In the genomic region with DNA sequence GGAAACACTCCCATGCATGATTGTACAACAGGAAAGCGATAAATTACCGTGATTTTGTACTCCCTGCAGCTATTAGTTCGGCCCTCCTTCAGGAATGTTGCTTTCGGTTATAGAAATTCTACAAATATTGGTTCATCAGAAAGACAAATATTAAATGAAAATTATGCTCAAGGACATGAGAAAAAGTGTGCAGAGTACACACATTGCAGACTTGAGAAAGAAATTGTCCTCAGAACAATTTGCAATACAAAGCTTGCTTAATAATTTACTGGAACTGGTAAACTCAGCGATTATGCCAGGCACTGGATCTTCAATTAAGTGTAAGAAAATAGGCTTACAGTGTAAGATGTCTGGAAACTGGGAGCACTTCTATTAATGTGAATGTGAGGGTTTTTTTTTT, we compare ENCODE assay signal across 28 cellular contexts. TPM values are rescaled to one million over a fixed set of nuclear protein-coding genes. Genes with fewer than 3 reads are reported as not detected.
DNase-seq lines count a peak whose midpoint lies in the region; ATAC-seq, FAIRE-seq and TF ChIP-seq lines count a peak whose summit lies in the region.
"Had no signal": no experiment of that assay in that cellular context is flagged by ENCODE, and none has a peak within 500 bp of the region (broad histone marks: within the 10 kb centered on the region; RNA-seq: fewer than 3 reads in every experiment).

No MANE protein-coding gene starts in this region.

- peak overlapping the region; percentile 18; the same call in 1 of the 2 replicates for H3K4me2 ChIP-seq in HepG2 (ENCODE audit: low read depth, low read length)
- H3K4me2 ChIP-seq: BLaER1 treated with 17β-estradiol and CSF1 and Interleukin-3, amounts not matched to agents 10 nM and 100 nM; KMS-11 had no signal

- TF ChIP-seq RAD21 in HepG2 (CRISPR knock-in tag; IDR thresholded peaks at IDR 0.05) = no peak

- H2AFZ ChIP-seq in HepG2 (ENCODE audit: low read length) = no peak overlapping the region
- H2AFZ ChIP-seq: GM23248 had no signal

- CTCF ChIA-PET in HepG2 (lab: Yijun Ruan, JAX; ENCODE audit: low intra/inter-chr PET ratio, low total read pairs) = no interaction called here

- 33% methylated on average over 5 of the region's 5 CpGs for WGBS in HepG2 (ENCODE audit: low lambda C conversion rate)
- 70% methylated on average over 5 of the region's 5 CpGs for WGBS in prostate gland

- peaks cover 44% of the 10 kb centered on the region for H3K36me3 ChIP-seq in SK-N-MC (ENCODE audit: insufficient read depth, low read length)
- peaks cover 11 to 32% of the 10 kb centered on the region in 2 experiments for H3K36me3 ChIP-seq in HepG2 (replicated peaks in 1 of 2; ENCODE audit: control insufficient read depth in 1 of 2, insufficient read depth in 2 of 2, low read length in 2 of 2)
- H3K36me3 ChIP-seq in prostate gland = no peaks in the 10 kb centered on the region

- intact Hi-C loops in HepG2 (cut with micrococcal nuclease; ENCODE audit: unreplicated experiment) = loop anchor here (5.0 kb wide), 1 partner anchor 77 kb away; no protein-coding TSS in a partner anchor
- intact Hi-C loops in prostate gland (cut with DNase I) = loop anchor here (10.0 kb wide), 1 partner anchor 270 kb away; no protein-coding TSS in a partner anchor

- H3K27me3 ChIP-seq in HepG2 (ENCODE audit: control insufficient read depth in 1 of 2, insufficient read depth in 2 of 2, low read length in 2 of 2) (no peaks in the 10 kb centered on the region), prostate gland (replicated peaks; ENCODE audit: insufficient read depth) (no peaks in the 10 kb centered on the region)
- H3K27me3 ChIP-seq: BLaER1 treated with 17β-estradiol and CSF1 and Interleukin-3, amounts not matched to agents 10 nM and 100 nM had no signal

- H3K27ac ChIP-seq in SK-N-MC = peak overlapping the region; percentile 49; the same call in 1 of the 2 replicates
- H3K27ac ChIP-seq in HepG2 (ENCODE audit: extremely low read length, insufficient read depth, low read length) = peak overlapping the region; percentile 18
- H3K27ac ChIP-seq in prostate gland = no peak overlapping the region
- H3K27ac ChIP-seq: BLaER1 treated with 17β-estradiol and CSF1 and Interleukin-3, amounts not matched to agents 10 nM and 100 nM; GM23248; KMS-11; RWPE1 had no signal

- FAIRE-seq in HepG2 (lab: Jason Lieb, UNC) = no peak
- FAIRE-seq: A204.1, D721Med had no signal

- H3K4me1 ChIP-seq in HepG2 (ENCODE audit: insufficient read depth, low read length) (peaks cover 54% of the 10 kb centered on the region), prostate gland (replicated peaks) (peaks cover 5% of the 10 kb centered on the region)
- H3K4me1 ChIP-seq: BLaER1 treated with 17β-estradiol and CSF1 and Interleukin-3, amounts not matched to agents 10 nM and 100 nM had no signal

- no peak for TF ChIP-seq CTCF in HepG2 (CRISPR knock-in tag; IDR thresholded peaks at IDR 0.05)
- TF ChIP-seq CTCF in prostate gland (IDR thresholded peaks at IDR 0.05) = no peak

- in situ Hi-C loops in HepG2 (cut with HindIII; ENCODE audit: extremely low pct_ligation_motif_present, low pct_unique_long_range_greater_than_20kb) = no loop called here

- H3K79me2 ChIP-seq in HepG2 (ENCODE audit: insufficient read depth, low read length) = no peaks in the 10 kb centered on the region

- BruUV-seq in HepG2 (replicated peaks; lab: Mats Ljungman, UMichigan) = no TSS peak

- POLR2A ChIA-PET in HepG2 (lab: Yijun Ruan, JAX) = interaction anchor here (1.4 kb wide), 1 partner anchor 42 kb away, joined by 3 read pairs; no protein-coding TSS in a partner anchor

- H4K20me1 ChIP-seq in HepG2 (ENCODE audit: insufficient read depth, low read length) = no peaks in the 10 kb centered on the region

- TF ChIP-seq POLR2A in HepG2 (IDR thresholded peaks at IDR 0.05; ENCODE audit: insufficient read depth in 1 of 2, low read depth in 2 of 2, low read length in 2 of 2) (no peak), prostate gland (IDR thresholded peaks at IDR 0.05) (no peak)

- DNase-seq in SK-N-MC (ENCODE audit: low read depth, low spot score) (no peak), fibroblast of gingiva (ENCODE audit: low read depth) (peak; percentile 13), HepG2 (ENCODE audit: low spot score) (peak; percentile 69), prostate gland (ENCODE audit: low spot score) (no peak)
- DNase-seq in stimulated activated CD4-positive, alpha-beta T cell treated with anti-CD3 and anti-CD28 coated beads, Interleukin-4, amount 100 ng/mL, for 24 hours = no peak
- DNase-seq: AML-193; CD4-positive, alpha-beta T cell; GM23248; H9; IMR-90; MM.1S; NCI-H2029 treated with DMSO at 0.1 percent for 48 hours; NCI-H2227 treated with DMSO at 0.1 percent for 48 hours; NCI-H526 treated with DMSO at 0.1 percent for 48 hours; SHP77 had no signal

- H3K4me3 ChIP-seq in SK-N-MC (no peak overlapping the region), HepG2 (replicated peaks in 1 of 3; ENCODE audit: insufficient read depth in 1 of 3, low read depth in 2 of 3, low read length in 3 of 3) (no peak overlapping the region), prostate gland (no peak overlapping the region)
- H3K4me3 ChIP-seq: BLaER1 treated with 17β-estradiol and CSF1 and Interleukin-3, amounts not matched to agents 10 nM and 100 nM; GM23248 had no signal

- H3K9ac ChIP-seq in SK-N-MC (ENCODE audit: insufficient read length) = no peak overlapping the region
- no peak overlapping the region for H3K9ac ChIP-seq in HepG2 (ENCODE audit: insufficient read depth, low read depth, low read length)
- H3K9ac ChIP-seq: BLaER1 treated with 17β-estradiol and CSF1 and Interleukin-3, amounts not matched to agents 10 nM and 100 nM; GM23248; KMS-11 had no signal

- ATAC-seq in HepG2 = no peak; the same call in 2 of the 3 replicates
- ATAC-seq in HG03139 (IDR thresholded peaks at IDR 0.05; ENCODE audit: unreplicated experiment) = no peak
- ATAC-seq in HG02870 (IDR thresholded peaks at IDR 0.05; ENCODE audit: unreplicated experiment) = no peak
- ATAC-seq: Panc1 had no signal

- TF ChIP-seq EP300 in HepG2 (IDR thresholded peaks at IDR 0.05; ENCODE audit: low read depth in 2 of 2, low read length in 2 of 2) = no peak; a peak in 1 of 4 replicates
- TF ChIP-seq EP300 in HepG2 (CRISPR knock-in tag; IDR thresholded peaks at IDR 0.05; ENCODE audit: borderline replicate concordance) = no peak

- H3K9me3 ChIP-seq in SK-N-MC (ENCODE audit: low read depth, low read length) = no peaks in the 10 kb centered on the region
- H3K9me3 ChIP-seq in HepG2 (ENCODE audit: low read length) = no peaks in the 10 kb centered on the region
- H3K9me3 ChIP-seq in prostate gland = no peaks in the 10 kb centered on the region
- H3K9me3 ChIP-seq: BLaER1 treated with 17β-estradiol and CSF1 and Interleukin-3, amounts not matched to agents 10 nM and 100 nM had no signal

TF ChIP-seq in HepG2, 621 proteins besides CTCF, POLR2A, EP300 and RAD21 (continues in another document):
- TF ChIP-seq SMC3 (IDR thresholded peaks at IDR 0.05; ENCODE audit: low read length) = no peak

RNA-seq across cellular contexts. Expression of a gene that starts 45.9 kb away (rescaled TPM):
- total RNA-seq in HepG2 (2016; rRNA removed; fragmentation: Illumina TruSeq; extraction: Trizol) (6.8 and 8.8 TPM in 2 replicates), prostate gland (under 1 TPM in 1 of 2 donors, not detected in 1; 0.57 TPM)
- 0.88 and 1.2 TPM in 2 replicates for total RNA-seq in HepG2 (2016; cell fraction: cytosol; rRNA removed; fragmentation: Illumina TruSeq; extraction: Trizol; ENCODE audit: low read depth)
- total RNA-seq in HepG2 (2016; cell fraction: insoluble cytoplasmic fraction; rRNA removed; fragmentation: Illumina TruSeq; extraction: Trizol) = 6.9 and 9.5 TPM in 2 replicates
- 4.1 and 4.5 TPM in 2 replicates for total RNA-seq in HepG2 (2016; cell fraction: membrane; rRNA removed; fragmentation: Illumina TruSeq; extraction: Trizol)
- 14.4 and 15.5 TPM in 2 replicates for total RNA-seq in HepG2 (2016; cell fraction: nucleus; rRNA removed; fragmentation: Illumina TruSeq; extraction: Trizol)
- polyA plus RNA-seq in HepG2 (2011; rRNA removed) = 8.1 and 10.0 TPM in 2 replicates
- polyA plus RNA-seq in HepG2 (2011; cell fraction: cytosol; rRNA removed) = 6.5 and 7.5 TPM in 2 replicates
- polyA plus RNA-seq in HepG2 (2011; cell fraction: nucleus; rRNA removed) = 18.9 and 20.1 TPM in 2 replicates
- polyA plus RNA-seq in HepG2 (2012) = 8.7 and 11.5 TPM in 2 replicates
- polyA plus RNA-seq in HepG2 (2016; cell fraction: cytosol; fragmentation: Illumina TruSeq; extraction: Trizol; ENCODE audit: low read depth) = 1.5 and 1.8 TPM in 2 replicates
- 6.3 and 8.4 TPM in 2 replicates for polyA plus RNA-seq in HepG2 (2016; cell fraction: insoluble cytoplasmic fraction; fragmentation: Illumina TruSeq; extraction: Trizol; ENCODE audit: low read depth)
- 2.7 and 2.9 TPM in 2 replicates for polyA plus RNA-seq in HepG2 (2016; cell fraction: membrane; fragmentation: Illumina TruSeq; extraction: Trizol; ENCODE audit: low read depth)
- polyA plus RNA-seq in HepG2 (2016; cell fraction: nucleus; fragmentation: Illumina TruSeq; extraction: Trizol; ENCODE audit: insufficient read depth, low read depth) = 23.7 and 27.2 TPM in 2 replicates
- 0.05 and 27.2 TPM in 2 replicates for polyA minus RNA-seq in HepG2 (2011; rRNA and poly(A)+ RNA removed; ENCODE audit: low replicate concordance)
- polyA minus RNA-seq in HepG2 (2011; cell fraction: cytosol; rRNA and poly(A)+ RNA removed) = 6.4 and 6.6 TPM in 2 replicates
- polyA minus RNA-seq in HepG2 (2011; cell fraction: nucleus; rRNA and poly(A)+ RNA removed) = 12.2 and 14.0 TPM in 2 replicates
- total RNA-seq: CD4-positive, alpha-beta T cell; Daoy; G401; GM23248; H9; IMR-90; NCI-H460; SK-MEL-5 had no signal
- polyA plus RNA-seq: AG04450, IMR-90 had no signal

RNA-seq across cellular contexts. Expression of a gene that starts 46.0 kb away (rescaled TPM):
- total RNA-seq in HepG2 (2016; rRNA removed; fragmentation: Illumina TruSeq; extraction: Trizol) (5.8 and 15.1 TPM in 2 replicates), prostate gland (not detected)
- total RNA-seq in HepG2 (2016; cell fraction: cytosol; rRNA removed; fragmentation: Illumina TruSeq; extraction: Trizol; ENCODE audit: low read depth) = 5.3 and 5.7 TPM in 2 replicates
- 5.6 and 16.0 TPM in 2 replicates for total RNA-seq in HepG2 (2016; cell fraction: insoluble cytoplasmic fraction; rRNA removed; fragmentation: Illumina TruSeq; extraction: Trizol)
- 7.7 and 8.7 TPM in 2 replicates for total RNA-seq in HepG2 (2016; cell fraction: membrane; rRNA removed; fragmentation: Illumina TruSeq; extraction: Trizol)
- 23.5 and 27.9 TPM in 2 replicates for total RNA-seq in HepG2 (2016; cell fraction: nucleus; rRNA removed; fragmentation: Illumina TruSeq; extraction: Trizol)
- 38.8 and 39.0 TPM in 2 replicates for polyA plus RNA-seq in HepG2 (2011; rRNA removed)
- 12.7 and 15.4 TPM in 2 replicates for polyA plus RNA-seq in HepG2 (2011; cell fraction: cytosol; rRNA removed)
- 217 and 232 TPM in 2 replicates for polyA plus RNA-seq in HepG2 (2011; cell fraction: nucleus; rRNA removed)
- polyA plus RNA-seq in HepG2 (2012) = 20.2 and 28.6 TPM in 2 replicates
- 3.8 and 4.6 TPM in 2 replicates for polyA plus RNA-seq in HepG2 (2016; cell fraction: cytosol; fragmentation: Illumina TruSeq; extraction: Trizol; ENCODE audit: low read depth)
- polyA plus RNA-seq in HepG2 (2016; cell fraction: insoluble cytoplasmic fraction; fragmentation: Illumina TruSeq; extraction: Trizol; ENCODE audit: low read depth) = 5.9 and 6.3 TPM in 2 replicates
- polyA plus RNA-seq in HepG2 (2016; cell fraction: membrane; fragmentation: Illumina TruSeq; extraction: Trizol; ENCODE audit: low read depth) = 6.7 and 6.8 TPM in 2 replicates
- 70.1 and 70.4 TPM in 2 replicates for polyA plus RNA-seq in HepG2 (2016; cell fraction: nucleus; fragmentation: Illumina TruSeq; extraction: Trizol; ENCODE audit: insufficient read depth, low read depth)
- 18.3 TPM in 1 of 2 replicates, not detected in the other for polyA minus RNA-seq in HepG2 (2011; rRNA and poly(A)+ RNA removed; ENCODE audit: low replicate concordance)
- 3.8 and 5.0 TPM in 2 replicates for polyA minus RNA-seq in HepG2 (2011; cell fraction: cytosol; rRNA and poly(A)+ RNA removed)
- polyA minus RNA-seq in HepG2 (2011; cell fraction: nucleus; rRNA and poly(A)+ RNA removed) = 34.4 and 34.7 TPM in 2 replicates
- total RNA-seq: CD4-positive, alpha-beta T cell; Daoy; G401; GM23248; H9; IMR-90; NCI-H460 had no signal
- polyA plus RNA-seq: AG04450, GM23248, IMR-90 had no signal

Comparison
In these comparisons a context has a peak if more than half of its experiments do, and no peak if none do; other contexts are left out.
1. DNase-seq: peak in fibroblast of gingiva (single experiment) and HepG2 (single experiment); none in SK-N-MC (single experiment), prostate gland (single experiment) and stimulated activated CD4-positive, alpha-beta T cell treated with anti-CD3 and anti-CD28 coated beads, Interleukin-4, amount 100 ng/mL, for 24 hours (single experiment).
2. H3K27ac ChIP-seq: peak in SK-N-MC (single experiment) and HepG2 (single experiment); none in prostate gland (0 of 2).
3. RNA of a gene that starts 46.0 kb away (total RNA-seq): 5.3 to 27.9 TPM in HepG2; not detected in prostate gland; every median in the first group is over 4 times any median in the second.